ENCODE assay signal across 8 cellular contexts in the genomic region with DNA sequence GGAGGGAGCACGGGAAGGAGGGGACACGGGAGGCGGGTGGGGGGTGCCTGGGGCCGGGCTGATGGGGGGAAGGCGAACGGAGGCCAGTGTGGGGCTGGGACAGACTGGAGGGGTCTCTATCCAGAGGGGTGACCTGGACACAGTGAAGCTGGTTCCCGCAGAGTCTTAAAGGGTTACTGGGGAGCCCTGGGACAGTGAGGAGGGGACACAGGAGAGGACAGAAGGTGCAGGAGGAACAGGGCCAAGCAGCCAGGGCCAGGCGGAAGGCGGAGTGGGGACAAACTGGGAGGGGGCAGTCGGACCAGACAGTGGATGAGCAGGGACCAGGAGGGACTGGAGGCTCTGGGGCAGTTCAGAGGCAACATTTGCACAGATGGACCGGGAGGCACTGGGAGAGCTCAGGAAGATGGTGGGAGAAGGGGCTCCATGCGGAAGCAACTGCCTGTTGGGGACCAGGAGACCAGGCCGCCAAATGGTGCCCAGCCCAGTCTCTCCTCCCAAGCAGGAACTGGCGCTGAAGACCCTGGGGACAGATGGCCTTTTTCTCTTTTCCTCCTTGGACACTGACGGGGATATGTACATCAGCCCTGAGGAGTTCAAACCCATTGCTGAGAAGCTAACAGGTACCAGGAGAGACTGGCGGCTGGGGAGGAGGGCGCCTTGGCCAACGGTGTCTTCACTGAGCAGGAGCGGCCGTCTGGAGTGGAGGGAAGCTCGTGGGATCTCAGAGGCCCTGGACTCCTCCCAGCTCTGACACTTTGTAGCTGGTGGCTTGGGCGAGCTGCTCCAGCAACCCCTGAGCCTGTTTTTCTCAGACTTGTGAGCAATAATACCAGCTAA. TPM values are rescaled to one million over a fixed set of nuclear protein-coding genes. Genes with fewer than 3 reads are reported as not detected.
DNase-seq lines count a peak whose midpoint lies in the region; ATAC-seq and TF ChIP-seq lines count a peak whose summit lies in the region.

No MANE protein-coding gene starts in this region.

- no peaks in the 10 kb centered on the region for H3K9me3 Mint-ChIP-seq in Calu3 (ENCODE audit: low read depth, unreplicated experiment)

- peak overlapping the region; percentile 82 for H3K4me2 ChIP-seq in osteoblast (ENCODE audit: insufficient read depth, low read length)

- H3K4me1 ChIP-seq in osteoblast (ENCODE audit: insufficient read depth, low read length): peaks cover 31% of the 10 kb centered on the region

- H3K4me3 ChIP-seq in epithelial cell of esophagus (ENCODE audit: low read length) (peak overlapping the region; percentile 57), osteoblast (ENCODE audit: insufficient read depth, low read length) (peak overlapping the region; percentile 79)

- H3K36me3 ChIP-seq in osteoblast (ENCODE audit: insufficient read depth, low read length): peaks cover 11% of the 10 kb centered on the region

- H2AFZ ChIP-seq in osteoblast (ENCODE audit: low read length): peak overlapping the region; percentile 72

- CTCF ChIA-PET in Calu3 (lab: Charles Lee): interaction anchor here (0.5 to 0.7 kb wide), 2 partner anchors 182 to 253 kb away, joined by 4 read pairs; no protein-coding TSS in a partner anchor

- peaks cover 11% of the 10 kb centered on the region for H3K4me1 Mint-ChIP-seq in Calu3 (ENCODE audit: low read depth, unreplicated experiment)

- H3K27ac ChIP-seq in osteoblast (ENCODE audit: low read depth, low read length): peak overlapping the region; percentile 23

- H3K36me3 Mint-ChIP-seq in Calu3 (ENCODE audit: insufficient read depth, unreplicated experiment): peaks cover 6% of the 10 kb centered on the region

- H3K79me2 ChIP-seq in osteoblast (ENCODE audit: insufficient read depth, low read length): peaks cover 34% of the 10 kb centered on the region

- TF ChIP-seq CTCF in Calu3 (IDR thresholded peaks at IDR 0.05; ENCODE audit: unreplicated experiment): no peak
- no peak for TF ChIP-seq CTCF in epithelial cell of esophagus (IDR thresholded peaks at IDR 0.05; ENCODE audit: insufficient read depth, low read depth, low read length, missing control alignments)
- TF ChIP-seq CTCF in osteoblast (IDR thresholded peaks at IDR 0.05; ENCODE audit: extremely low read depth, low read depth, low read length): no peak

- no peaks in the 10 kb centered on the region for H3K9me3 ChIP-seq in osteoblast (ENCODE audit: low read depth, low read length)

- H3K4me3 Mint-ChIP-seq in Calu3 (ENCODE audit: low read depth, unreplicated experiment): peak overlapping the region; percentile 77

- peaks cover 7% of the 10 kb centered on the region for H4K20me1 ChIP-seq in osteoblast (ENCODE audit: insufficient read depth, low read length)

- peaks cover 13% of the 10 kb centered on the region for H3K27me3 Mint-ChIP-seq in Calu3 (ENCODE audit: unreplicated experiment)

- H3K27ac Mint-ChIP-seq in Calu3 (ENCODE audit: unreplicated experiment): no peak overlapping the region

- no peaks in the 10 kb centered on the region for H3K27me3 ChIP-seq in osteoblast (ENCODE audit: insufficient read depth, low read length)

- DNase-seq in Calu3 (no peak), RKO (ENCODE audit: low spot score) (peak; percentile 30), epithelial cell of esophagus (ENCODE audit: low read depth) (no peak), osteoblast (ENCODE audit: insufficient read length, low spot score, missing footprints) (peak; percentile 91), SW480 (ENCODE audit: low spot score) (no peak), NCI-H2029 (lab: John Stamatoyannopoulos, UW) (no peak)
- DNase-seq in stimulated activated naive CD4-positive, alpha-beta T cell (lab: John Stamatoyannopoulos, UW): no peak

- intact Hi-C loops in Calu3 (cut with micrococcal nuclease; ENCODE audit: unreplicated experiment): no loop called here

- no TSS peak for BruUV-seq in Calu3 (replicated peaks; lab: Mats Ljungman, UMichigan)

- no peak for ATAC-seq in HG03135 (IDR thresholded peaks at IDR 0.05; ENCODE audit: unreplicated experiment)

RNA-seq across cellular contexts. Expression of a gene that starts 0.8 kb away (rescaled TPM):
- total RNA-seq in Calu3 (2022) (39.6 and 40.6 TPM in 2 replicates), osteoblast (33.7 and 45.1 TPM in 2 replicates)

RNA-seq across cellular contexts. Expression of a gene that starts 19.0 kb away (rescaled TPM):
- total RNA-seq in Calu3 (2022) (21.3 and 23.2 TPM in 2 replicates), osteoblast (46.6 and 47.4 TPM in 2 replicates)

RNA-seq across cellular contexts. Expression of a gene that starts 58.5 kb away (rescaled TPM):
- total RNA-seq in Calu3 (2022) (7.7 and 10.6 TPM in 2 replicates), osteoblast (0.72 and 0.88 TPM in 2 replicates)

Comparison
In these comparisons a context has a peak if more than half of its experiments do, and no peak if none do; other contexts are left out.
1. DNase-seq: peak in RKO (single experiment) and osteoblast (single experiment); none in Calu3 (single experiment), epithelial cell of esophagus (single experiment), SW480 (single experiment), stimulated activated naive CD4-positive, alpha-beta T cell (0 of 6) and NCI-H2029 (single experiment).